Comparison of ENCODE assay signal across 26 cellular contexts in genomic region chr16:67796099-67796718, GRCh38. TPM values are rescaled to one million over a fixed set of nuclear protein-coding genes. Genes with fewer than 3 reads are reported as not detected.
DNase-seq lines count a peak whose midpoint lies in the region; ATAC-seq, FAIRE-seq and TF ChIP-seq lines count a peak whose summit lies in the region.
"Had no signal": no experiment of that assay in that cellular context is flagged by ENCODE, and none has a peak within 500 bp of the region (broad histone marks: within the 10 kb centered on the region; RNA-seq: fewer than 3 reads in every experiment).

No MANE protein-coding gene starts in this region.

- peaks cover 0 to 7% of the 10 kb centered on the region in 2 donors for H3K36me3 Mint-ChIP-seq in activated T-cell treated with anti-CD3 and anti-CD28 coated beads, Interleukin-2, amount 50 U/mL, for 72 hours (ENCODE audit: insufficient read depth in 2 of 2)
- H3K36me3 Mint-ChIP-seq: activated naive CD8-positive, alpha-beta T cell had no signal

- no peak overlapping the region for H3K4me3 ChIP-seq in OCI-LY7 (ENCODE audit: low read depth, low read length, poor library complexity, severe bottlenecking)
- H3K4me3 ChIP-seq in bronchial epithelial cell (ENCODE audit: low read depth, low read length), result no peak overlapping the region
- no peak overlapping the region for H3K4me3 ChIP-seq in psoas muscle
- no peak overlapping the region for H3K4me3 ChIP-seq in lower leg skin (ENCODE audit: low read depth, poor library complexity, severe bottlenecking)
- H3K4me3 ChIP-seq: A549, body of pancreas, GM23338, ovary, SK-N-MC had no signal

- no peak overlapping the region for H3K4me3 Mint-ChIP-seq in activated T-cell treated with anti-CD3 and anti-CD28 coated beads, Interleukin-2, amount 50 U/mL, for 72 hours
- H3K4me3 Mint-ChIP-seq: activated naive CD8-positive, alpha-beta T cell; GM23338; T-helper 2 cell treated with Interferon-gamma antibody and Interleukin-4, amounts not matched to agents 5 μg/mL and 100 μg/mL, for 36 hours had no signal

- POLR2A ChIA-PET in OCI-LY7 (lab: Charles Lee), result interaction anchor here (0.7 kb wide), 1 partner anchor 28 kb away, joined by 4 read pairs; no protein-coding TSS in a partner anchor

- H3K9me3 Mint-ChIP-seq in activated T-cell treated with anti-CD3 and anti-CD28 coated beads, Interleukin-2, amount 50 U/mL, for 72 hours, result no peaks in the 10 kb centered on the region
- H3K9me3 Mint-ChIP-seq: GM23338; T-helper 2 cell treated with Interferon-gamma antibody and Interleukin-4, amounts not matched to agents 5 μg/mL and 100 μg/mL, for 36 hours had no signal

- no peak for ATAC-seq in activated T-cell treated with anti-CD3 and anti-CD28 coated beads, Interleukin-2, amount 50 U/mL, for 72 hours (replicated peaks in 1 of 2)
- peak in 2 of 4 donors; percentile 3 to 15 for ATAC-seq in psoas muscle
- ATAC-seq in GM18907 (IDR thresholded peaks at IDR 0.05; ENCODE audit: unreplicated experiment), result no peak
- no peak for ATAC-seq in GM19467 (IDR thresholded peaks at IDR 0.05; ENCODE audit: unreplicated experiment)
- ATAC-seq: A549, body of pancreas, GM23338, sciatic nerve had no signal

- TSS peak; percentile 33 for BruUV-seq in OCI-LY7 (replicated peaks; lab: Mats Ljungman, UMichigan)

- no peak for FAIRE-seq in bronchial epithelial cell (lab: Jason Lieb, UNC)
- FAIRE-seq: A549, kidney had no signal

- H3K27me3 ChIP-seq in bronchial epithelial cell (ENCODE audit: control insufficient read depth, insufficient read depth, low read length) (no peaks in the 10 kb centered on the region), psoas muscle (ENCODE audit: insufficient read depth in 3 of 3, low read length in 2 of 3) (no peaks in the 10 kb centered on the region)
- H3K27me3 ChIP-seq: body of pancreas, ovary had no signal

- H3K36me3 ChIP-seq in OCI-LY7 (ENCODE audit: insufficient read depth, low read length) (peaks cover 49% of the 10 kb centered on the region), bronchial epithelial cell (ENCODE audit: control insufficient read depth, insufficient read depth, low read length) (peaks cover 7% of the 10 kb centered on the region), psoas muscle (ENCODE audit: insufficient read depth in 1 of 2, low read depth in 1 of 2) (peaks cover 0 to 19% of the 10 kb centered on the region in 2 donors)
- H3K36me3 ChIP-seq: ovary had no signal

- no peaks in the 10 kb centered on the region for H3K9me2 ChIP-seq in OCI-LY7 (ENCODE audit: insufficient read depth, low read length)

- no peak for DNase-seq in activated T-cell treated with anti-CD3 and anti-CD28 coated beads, Interleukin-2, amount 50 U/mL, for 72 hours
- DNase-seq in activated T-cell treated with anti-CD3 and anti-CD28 coated beads, Interleukin-2, amount 50 U/mL, for 1 hour, result no peak
- no peak for DNase-seq in OCI-LY7 (ENCODE audit: low spot score)
- peak; percentile 30 for DNase-seq in bronchial epithelial cell (ENCODE audit: low read depth)
- no peak for DNase-seq in psoas muscle
- DNase-seq in lower leg skin (ENCODE audit: low spot score in 2 of 2), result no peak
- DNase-seq: activated CD4-positive, alpha-beta T cell treated with anti-CD3 and anti-CD28 coated beads, Interleukin-2, amount 50 U/mL, for 4 hours; activated T-cell treated with anti-CD3 and anti-CD28 coated beads for 4 hours; body of pancreas; Calu3; effector memory CD4-positive, alpha-beta T cell; kidney; NCI-H1105 treated with DMSO at 0.1 percent for 48 hours; NCI-H2081; NCI-H446 treated with DMSO at 0.1 percent for 48 hours; ovary; stimulated activated CD8-positive, alpha-beta memory T cell treated with anti-CD3 and anti-CD28 coated beads, Interleukin-4, amount 100 ng/mL, for 48 hours had no signal

- H3K9me3 ChIP-seq in OCI-LY7 (ENCODE audit: low read length), result no peaks in the 10 kb centered on the region
- no peaks in the 10 kb centered on the region for H3K9me3 ChIP-seq in psoas muscle
- H3K9me3 ChIP-seq: A549, body of pancreas, ovary had no signal

- peaks cover 18% of the 10 kb centered on the region for H3K4me1 Mint-ChIP-seq in activated T-cell treated with anti-CD3 and anti-CD28 coated beads, Interleukin-2, amount 50 U/mL, for 72 hours (ENCODE audit: low read depth)
- H3K4me1 Mint-ChIP-seq: GM23338 had no signal

- H2AFZ ChIP-seq in OCI-LY7 (ENCODE audit: low read length), result no peak overlapping the region
- H2AFZ ChIP-seq: GM23338 had no signal

- CTCF ChIA-PET in OCI-LY7 (lab: Charles Lee; ENCODE audit: unreplicated experiment), result no interaction called here

- no peaks in the 10 kb centered on the region for H3K27me3 Mint-ChIP-seq in activated T-cell treated with anti-CD3 and anti-CD28 coated beads, Interleukin-2, amount 50 U/mL, for 72 hours (ENCODE audit: low read depth)
- H3K27me3 Mint-ChIP-seq: activated naive CD8-positive, alpha-beta T cell had no signal

- TF ChIP-seq POLR2A in lower leg skin (IDR thresholded peaks at IDR 0.05), result no peak

- H3K27ac ChIP-seq in OCI-LY7 (ENCODE audit: low read depth, low read length, poor library complexity, severe bottlenecking) (no peak overlapping the region), psoas muscle (peak overlapping the region; percentile 10)
- H3K27ac ChIP-seq: A549, body of pancreas, ovary, SK-N-MC had no signal

- intact Hi-C loops in OCI-LY7 (cut with micrococcal nuclease; ENCODE audit: unreplicated experiment) (no loop called here), psoas muscle (cut with DNase I) (no loop called here), lower leg skin (cut with DNase I; ENCODE audit: low total_unique reads) (no loop called here)

- no peak overlapping the region for H3K4me2 ChIP-seq in OCI-LY7 (ENCODE audit: low read length)
- H3K4me2 ChIP-seq: A549, GM23338 had no signal

- 97 to 99% (median 98%) methylated on average over 5 of the region's 5 CpGs for WGBS in psoas muscle, 3 donors
- WGBS in lower leg skin, 2 donors, result 95 to 98% methylated on average over 5 of the region's 5 CpGs

- TF ChIP-seq CTCF in OCI-LY7 (conservative IDR thresholded peaks at IDR 0.05; ENCODE audit: low read length) (no peak), bronchial epithelial cell (IDR thresholded peaks at IDR 0.05; ENCODE audit: insufficient read depth, low read length, severe bottlenecking) (no peak), psoas muscle (IDR thresholded peaks at IDR 0.05) (no peak), lower leg skin (IDR thresholded peaks at IDR 0.05) (no peak)

- peaks cover 11% of the 10 kb centered on the region for H3K4me1 ChIP-seq in OCI-LY7 (ENCODE audit: insufficient read depth, low read length, poor library complexity, severe bottlenecking)
- peaks cover 40% of the 10 kb centered on the region for H3K4me1 ChIP-seq in psoas muscle

- H4K20me1 ChIP-seq in OCI-LY7 (ENCODE audit: insufficient read depth, low read length), result peaks cover 4% of the 10 kb centered on the region; the same call in 1 of the 2 replicates

- H3K79me2 ChIP-seq in OCI-LY7 (ENCODE audit: insufficient read depth, low read depth, low read length), result peaks cover 16% of the 10 kb centered on the region

- H3K27ac Mint-ChIP-seq in activated T-cell treated with anti-CD3 and anti-CD28 coated beads, Interleukin-2, amount 50 U/mL, for 72 hours, result peak overlapping the region; percentile 10
- H3K27ac Mint-ChIP-seq: activated naive CD8-positive, alpha-beta T cell; GM23338 had no signal

RNA-seq across cellular contexts. Expression of gene RANBP10, which starts 10.2 kb away (rescaled TPM):
- 10 to 100 TPM; 17.1 to 24.8 TPM for total RNA-seq in activated T-cell treated with anti-CD3 and anti-CD28 coated beads, Interleukin-2, amount 50 U/mL, for 72 hours
- total RNA-seq in OCI-LY7 (2014; rRNA removed; shearing (Covaris generic)), result 6.7 and 12.3 TPM in 2 replicates
- 20.0 and 21.4 TPM in 2 replicates for total RNA-seq in OCI-LY7 (2022)
- 2.6 and 3.3 TPM in 2 replicates for total RNA-seq in bronchial epithelial cell
- total RNA-seq in psoas muscle, result 10 to 100 TPM; 17.6 to 27.9 (median 25.2) TPM
- 10 to 100 TPM in 2 of 3 donors, 1 to 10 TPM in 1; 9.1 to 16.3 (median 11.1) TPM for polyA plus RNA-seq in psoas muscle
- total RNA-seq in lower leg skin, result 10 to 100 TPM; 15.0 to 24.6 (median 17.9) TPM

RNA-seq across cellular contexts. Expression of gene TSNAXIP1, which starts 10.5 kb away (rescaled TPM):
- total RNA-seq in activated T-cell treated with anti-CD3 and anti-CD28 coated beads, Interleukin-2, amount 50 U/mL, for 72 hours, result under 1 TPM; 0.39 to 0.86 TPM
- total RNA-seq in OCI-LY7 (2014; rRNA removed; shearing (Covaris generic)), result 0.28 and 0.76 TPM in 2 replicates
- total RNA-seq in OCI-LY7 (2022) (0.68 and 0.91 TPM in 2 replicates), bronchial epithelial cell (under 0.01 and 0.13 TPM in 2 replicates), psoas muscle (under 1 TPM; 0.29 to 0.88 (median 0.60) TPM), lower leg skin (under 1 TPM in 3 of 4 donors, not detected in 1; 0.15 to 0.75 (median 0.15) TPM)
- polyA plus RNA-seq in psoas muscle, result 1 to 10 TPM in 1 of 3 donors, under 1 TPM in 2; 0.27 to 1.4 (median 0.65) TPM
- total RNA-seq: RPMI7951 had no signal

RNA-seq across cellular contexts. Expression of gene THAP11, which starts 45.9 kb away (rescaled TPM):
- total RNA-seq in activated T-cell treated with anti-CD3 and anti-CD28 coated beads, Interleukin-2, amount 50 U/mL, for 72 hours, result 10 to 100 TPM; 31.7 to 39.2 TPM
- 52.9 and 66.3 TPM in 2 replicates for total RNA-seq in OCI-LY7 (2014; rRNA removed; shearing (Covaris generic))
- 38.8 and 39.5 TPM in 2 replicates for total RNA-seq in OCI-LY7 (2022)
- total RNA-seq in bronchial epithelial cell, result 22.1 and 34.2 TPM in 2 replicates
- total RNA-seq in psoas muscle, result 10 to 100 TPM; 30.2 to 37.8 (median 35.0) TPM
- polyA plus RNA-seq in psoas muscle, result 10 to 100 TPM; 31.9 to 78.6 (median 35.0) TPM
- 100 to 1,000 TPM in 1 of 4 donors, 10 to 100 TPM in 3; 61.3 to 102 (median 75.9) TPM for total RNA-seq in lower leg skin

RNA-seq across cellular contexts. Expression of gene NUTF2, which starts 50.5 kb away (rescaled TPM):
- 10 to 100 TPM; 80.8 to 90.1 TPM for total RNA-seq in activated T-cell treated with anti-CD3 and anti-CD28 coated beads, Interleukin-2, amount 50 U/mL, for 72 hours
- 168 and 187 TPM in 2 replicates for total RNA-seq in OCI-LY7 (2014; rRNA removed; shearing (Covaris generic))
- 143 and 144 TPM in 2 replicates for total RNA-seq in OCI-LY7 (2022)
- 42.6 and 98.6 TPM in 2 replicates for total RNA-seq in bronchial epithelial cell
- 100 to 1,000 TPM in 2 of 4 donors, 10 to 100 TPM in 2; 77.4 to 104 (median 96.8) TPM for total RNA-seq in psoas muscle
- 100 to 1,000 TPM; 129 to 170 (median 134) TPM for polyA plus RNA-seq in psoas muscle
- 100 to 1,000 TPM in 3 of 4 donors, 10 to 100 TPM in 1; 88.5 to 136 (median 109) TPM for total RNA-seq in lower leg skin

RNA-seq across cellular contexts. Expression of gene CENPT, which starts 51.3 kb away (rescaled TPM):
- 10 to 100 TPM; 43.6 to 59.4 TPM for total RNA-seq in activated T-cell treated with anti-CD3 and anti-CD28 coated beads, Interleukin-2, amount 50 U/mL, for 72 hours
- 74.7 and 85.3 TPM in 2 replicates for total RNA-seq in OCI-LY7 (2014; rRNA removed; shearing (Covaris generic))
- total RNA-seq in OCI-LY7 (2022) (48.9 and 55.4 TPM in 2 replicates), bronchial epithelial cell (10.3 and 10.9 TPM in 2 replicates), psoas muscle (10 to 100 TPM; 17.2 to 26.4 (median 19.2) TPM), lower leg skin (100 to 1,000 TPM in 3 of 4 donors, 10 to 100 TPM in 1; 77.6 to 205 (median 106) TPM)
- polyA plus RNA-seq in psoas muscle, result 10 to 100 TPM; 13.8 to 19.9 (median 19.9) TPM
